Comparison of ENCODE assay signal across 9 cellular contexts in the genomic region with DNA sequence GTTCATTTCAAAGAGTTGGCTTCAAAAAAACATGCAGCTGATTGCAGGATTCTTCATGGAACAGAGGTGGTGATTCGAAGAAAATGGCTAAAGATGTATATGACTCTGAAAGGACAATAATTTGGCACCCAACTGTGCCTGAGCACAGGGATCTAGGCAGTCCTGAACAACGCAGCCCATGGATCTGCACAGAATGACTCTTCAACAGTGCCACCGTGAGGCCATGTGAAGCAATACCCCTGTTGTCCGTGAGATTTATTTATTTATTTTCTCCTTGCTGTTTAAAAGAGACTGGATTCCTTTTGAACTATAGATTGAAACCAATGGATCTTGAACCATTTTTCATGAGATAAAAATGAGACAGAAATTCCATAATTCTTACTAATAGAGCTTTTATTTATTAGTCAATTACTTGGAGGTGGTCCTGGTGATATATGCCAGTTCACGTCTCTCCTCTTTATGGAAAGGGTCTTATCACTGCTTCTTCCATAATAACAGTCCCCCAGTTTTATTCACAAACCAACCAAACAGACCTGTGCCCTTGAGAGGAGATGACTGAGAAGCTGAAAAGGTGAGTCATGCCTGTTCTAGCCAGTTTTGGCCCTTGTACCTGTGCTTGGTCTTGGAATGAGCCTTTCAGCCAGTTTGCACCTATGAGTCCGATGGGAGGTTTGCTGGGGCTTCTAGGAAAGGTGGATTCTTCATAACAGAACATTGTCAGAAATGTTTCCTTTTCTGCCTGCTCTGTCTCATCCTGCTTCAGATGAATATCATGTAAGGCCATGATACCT.
DNase-seq lines count a peak whose midpoint lies in the region; ATAC-seq, FAIRE-seq and TF ChIP-seq lines count a peak whose summit lies in the region.
"Had no signal": no experiment of that assay in that cellular context is flagged by ENCODE, and none has a peak within 500 bp of the region (broad histone marks: within the 10 kb centered on the region; RNA-seq: fewer than 3 reads in every experiment).

No MANE protein-coding gene starts in this region.

- no peaks in the 10 kb centered on the region for H3K36me3 Mint-ChIP-seq in stimulated activated effector memory CD8-positive, alpha-beta T cell treated with anti-CD3 and anti-CD28 coated beads, Interleukin-12 subunit alpha, Interleukin-12 subunit beta, amount 100 ng/mL, for 72 hours

- peak; percentile 7 for TF ChIP-seq CTCF in left ventricle myocardium inferior (IDR thresholded peaks at IDR 0.05; ENCODE audit: borderline replicate concordance)
- no peak for TF ChIP-seq CTCF in epithelial cell of esophagus (IDR thresholded peaks at IDR 0.05; ENCODE audit: insufficient read depth, low read depth, low read length, missing control alignments)
- TF ChIP-seq CTCF in prostate gland (IDR thresholded peaks at IDR 0.05): no peak

- H3K27ac ChIP-seq in left ventricle myocardium inferior (replicated peaks): no peak overlapping the region
- no peak overlapping the region for H3K27ac ChIP-seq in prostate gland

- H3K27me3 ChIP-seq in left ventricle myocardium inferior (ENCODE audit: low read depth) (peaks cover 20% of the 10 kb centered on the region), prostate gland (replicated peaks; ENCODE audit: insufficient read depth) (no peaks in the 10 kb centered on the region)

- H3K9me3 ChIP-seq in left ventricle myocardium inferior (replicated peaks) (peaks cover 12% of the 10 kb centered on the region), prostate gland (no peaks in the 10 kb centered on the region)

- H3K4me3 Mint-ChIP-seq in stimulated activated effector memory CD8-positive, alpha-beta T cell treated with anti-CD3 and anti-CD28 coated beads, Interleukin-12 subunit alpha, Interleukin-12 subunit beta, amount 100 ng/mL, for 72 hours: no peak overlapping the region

- H3K9me3 Mint-ChIP-seq in stimulated activated effector memory CD8-positive, alpha-beta T cell treated with anti-CD3 and anti-CD28 coated beads, Interleukin-12 subunit alpha, Interleukin-12 subunit beta, amount 100 ng/mL, for 72 hours: peaks cover 21% of the 10 kb centered on the region

- ATAC-seq in left cardiac atrium: no peak
- ATAC-seq in stimulated activated effector memory CD8-positive, alpha-beta T cell treated with anti-CD3 and anti-CD28 coated beads, Interleukin-12 subunit alpha, Interleukin-12 subunit beta, amount 100 ng/mL, for 72 hours: no peak
- ATAC-seq: activated CD4-positive, CD25-positive, alpha-beta regulatory T cell treated with anti-CD3 and anti-CD28 coated beads, Interleukin-2, amount 50 U/mL, for 24 hours had no signal

- TF ChIP-seq POLR2A in prostate gland (IDR thresholded peaks at IDR 0.05): no peak

- H3K4me1 Mint-ChIP-seq in stimulated activated effector memory CD8-positive, alpha-beta T cell treated with anti-CD3 and anti-CD28 coated beads, Interleukin-12 subunit alpha, Interleukin-12 subunit beta, amount 100 ng/mL, for 72 hours: no peaks in the 10 kb centered on the region

- intact Hi-C loops in left ventricle myocardium inferior (cut with micrococcal nuclease) (no loop called here), left cardiac atrium (cut with DNase I) (no loop called here), prostate gland (cut with DNase I) (no loop called here)

- H3K36me3 ChIP-seq in left ventricle myocardium inferior (no peaks in the 10 kb centered on the region), prostate gland (no peaks in the 10 kb centered on the region)

- H3K4me1 ChIP-seq in left ventricle myocardium inferior: no peaks in the 10 kb centered on the region
- H3K4me1 ChIP-seq in prostate gland (replicated peaks): no peaks in the 10 kb centered on the region

- DNase-seq in left ventricle myocardium inferior: no peak
- no peak for DNase-seq in left cardiac atrium
- DNase-seq in NCI-H2171 (lab: John Stamatoyannopoulos, UW): peak; percentile 5
- peak; percentile 32 for DNase-seq in epithelial cell of esophagus (ENCODE audit: low read depth)
- DNase-seq in urothelium cell line (ENCODE audit: low spot score): peak; percentile 19
- DNase-seq in NCI-H345 treated with DMSO at 0.1 percent for 48 hours (lab: John Stamatoyannopoulos, UW; ENCODE audit: unreplicated experiment): no peak
- DNase-seq in prostate gland (ENCODE audit: low spot score): no peak
- no peak for DNase-seq in stimulated activated effector memory CD8-positive, alpha-beta T cell treated with anti-CD3 and anti-CD28 coated beads, Interleukin-12 subunit alpha, Interleukin-12 subunit beta, amount 100 ng/mL, for 72 hours (ENCODE audit: low spot score in 2 of 2)

- no peak for FAIRE-seq in urothelium cell line (lab: Jason Lieb, UNC)

- H3K27ac Mint-ChIP-seq in stimulated activated effector memory CD8-positive, alpha-beta T cell treated with anti-CD3 and anti-CD28 coated beads, Interleukin-12 subunit alpha, Interleukin-12 subunit beta, amount 100 ng/mL, for 72 hours: no peak overlapping the region

- H3K4me3 ChIP-seq in left ventricle myocardium inferior (no peak overlapping the region), epithelial cell of esophagus (ENCODE audit: low read length) (no peak overlapping the region), prostate gland (no peak overlapping the region)

- WGBS in prostate gland: 39% methylated on average over 6 of the region's 6 CpGs

Comparison
In these comparisons a context has a peak if more than half of its experiments do, and no peak if none do; other contexts are left out.
1. DNase-seq: peak in NCI-H2171 (single experiment), epithelial cell of esophagus (single experiment) and urothelium cell line (single experiment); none in left ventricle myocardium inferior (single experiment), left cardiac atrium (single experiment), NCI-H345 treated with DMSO at 0.1 percent for 48 hours (single experiment), prostate gland (single experiment) and stimulated activated effector memory CD8-positive, alpha-beta T cell treated with anti-CD3 and anti-CD28 coated beads, Interleukin-12 subunit alpha, Interleukin-12 subunit beta, amount 100 ng/mL, for 72 hours (0 of 2).